ENCODE assay signal across 8 cellular contexts in the genomic region with DNA sequence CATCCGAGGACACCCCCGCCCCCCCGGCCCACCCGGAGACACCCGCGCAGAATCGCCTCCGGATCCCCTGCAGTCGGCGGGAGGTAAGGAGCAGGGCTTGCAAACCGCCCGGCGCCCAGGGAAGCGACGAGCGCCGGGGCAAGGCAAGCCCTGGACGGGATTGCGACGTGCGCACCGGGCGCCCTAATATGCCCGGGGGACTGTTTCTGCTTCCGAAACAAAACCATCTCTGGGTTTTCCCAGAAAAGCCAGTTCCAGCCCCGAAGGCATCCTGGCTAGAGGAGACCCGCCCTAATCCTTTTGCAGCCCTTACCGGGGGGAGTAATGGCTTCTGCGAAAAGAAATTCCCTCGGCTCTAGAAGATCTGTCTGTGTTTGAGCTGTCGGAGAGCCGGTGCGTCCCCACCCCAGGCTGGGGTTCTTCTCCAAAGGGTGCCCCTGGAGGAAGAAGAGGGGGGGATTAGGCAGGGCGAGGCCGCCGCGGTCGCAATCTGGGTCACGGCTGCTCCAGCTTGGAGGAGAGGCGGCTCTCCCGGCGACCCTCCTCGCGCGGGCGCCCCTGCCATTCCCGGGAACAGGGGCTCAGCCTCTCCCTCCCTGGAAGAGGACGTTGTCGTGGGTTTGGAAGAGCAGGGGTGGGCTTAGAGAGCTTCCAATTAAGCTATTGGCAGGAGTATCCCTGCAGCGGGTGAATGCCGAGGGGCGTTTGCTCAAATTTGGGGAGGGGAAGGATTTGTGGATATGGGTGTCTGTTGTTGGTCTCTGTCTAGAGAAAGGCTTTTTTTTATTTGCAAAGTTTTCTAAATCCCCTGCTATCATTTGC. TPM values are rescaled to one million over a fixed set of nuclear protein-coding genes. Genes with fewer than 3 reads are reported as not detected.
DNase-seq lines count a peak whose midpoint lies in the region; ATAC-seq and TF ChIP-seq lines count a peak whose summit lies in the region.

No MANE protein-coding gene starts in this region.

- TF ChIP-seq CTCF in foreskin keratinocyte (conservative IDR thresholded peaks at IDR 0.05) (no peak), osteoblast (IDR thresholded peaks at IDR 0.05; ENCODE audit: extremely low read depth, low read depth, low read length) (no peak)

- no peaks in the 10 kb centered on the region for H3K36me3 Mint-ChIP-seq in stimulated activated effector memory CD8-positive, alpha-beta T cell treated with anti-CD3 and anti-CD28 coated beads, Interleukin-12 subunit alpha, Interleukin-12 subunit beta, amount 100 ng/mL, for 72 hours

- no peak overlapping the region for H3K4me3 Mint-ChIP-seq in stimulated activated effector memory CD8-positive, alpha-beta T cell treated with anti-CD3 and anti-CD28 coated beads, Interleukin-12 subunit alpha, Interleukin-12 subunit beta, amount 100 ng/mL, for 72 hours

- peak; percentile 36 for ATAC-seq in foreskin keratinocyte
- ATAC-seq in stimulated activated effector memory CD8-positive, alpha-beta T cell treated with anti-CD3 and anti-CD28 coated beads, Interleukin-12 subunit alpha, Interleukin-12 subunit beta, amount 100 ng/mL, for 72 hours = no peak
- ATAC-seq in HG02870 (IDR thresholded peaks at IDR 0.05; ENCODE audit: unreplicated experiment) = no peak
- no peak for ATAC-seq in GM18519 (IDR thresholded peaks at IDR 0.05; ENCODE audit: low FRiP score, unreplicated experiment)

- H3K27ac Mint-ChIP-seq in stimulated activated effector memory CD8-positive, alpha-beta T cell treated with anti-CD3 and anti-CD28 coated beads, Interleukin-12 subunit alpha, Interleukin-12 subunit beta, amount 100 ng/mL, for 72 hours = no peak overlapping the region

- peaks cover 6% of the 10 kb centered on the region for H3K4me1 Mint-ChIP-seq in stimulated activated effector memory CD8-positive, alpha-beta T cell treated with anti-CD3 and anti-CD28 coated beads, Interleukin-12 subunit alpha, Interleukin-12 subunit beta, amount 100 ng/mL, for 72 hours

- no peak overlapping the region for H2AFZ ChIP-seq in osteoblast (ENCODE audit: low read length)

- no peaks in the 10 kb centered on the region for H3K4me1 ChIP-seq in foreskin keratinocyte
- no peaks in the 10 kb centered on the region for H3K4me1 ChIP-seq in osteoblast (ENCODE audit: insufficient read depth, low read length)

- no peak overlapping the region for H3K4me2 ChIP-seq in osteoblast (ENCODE audit: insufficient read depth, low read length)

- no peaks in the 10 kb centered on the region for H3K9me3 ChIP-seq in osteoblast (ENCODE audit: low read depth, low read length)

- H3K27me3 ChIP-seq in foreskin keratinocyte (peaks cover 63% of the 10 kb centered on the region), osteoblast (ENCODE audit: insufficient read depth, low read length) (peaks cover 43% of the 10 kb centered on the region)

- no peaks in the 10 kb centered on the region for H4K20me1 ChIP-seq in osteoblast (ENCODE audit: insufficient read depth, low read length)

- DNase-seq in ELF-1 (ENCODE audit: low read depth, low spot score) (peak; percentile 90), NCI-H69 (lab: John Stamatoyannopoulos, UW) (peak; percentile 100), foreskin keratinocyte (peak in 1 of 2 donors; percentile 18), osteoblast (ENCODE audit: insufficient read length, low spot score, missing footprints) (peak; percentile 83), RKO (ENCODE audit: low spot score) (no peak)
- no peak for DNase-seq in stimulated activated effector memory CD8-positive, alpha-beta T cell treated with anti-CD3 and anti-CD28 coated beads, Interleukin-12 subunit alpha, Interleukin-12 subunit beta, amount 100 ng/mL, for 72 hours (ENCODE audit: low spot score in 2 of 2)

- no peak overlapping the region for H3K4me3 ChIP-seq in osteoblast (ENCODE audit: insufficient read depth, low read length)

- H3K79me2 ChIP-seq in osteoblast (ENCODE audit: insufficient read depth, low read length) = no peaks in the 10 kb centered on the region

- H3K36me3 ChIP-seq in osteoblast (ENCODE audit: insufficient read depth, low read length) = no peaks in the 10 kb centered on the region

- H3K9me3 Mint-ChIP-seq in stimulated activated effector memory CD8-positive, alpha-beta T cell treated with anti-CD3 and anti-CD28 coated beads, Interleukin-12 subunit alpha, Interleukin-12 subunit beta, amount 100 ng/mL, for 72 hours = peaks cover 3% of the 10 kb centered on the region

- H3K27ac ChIP-seq in foreskin keratinocyte = no peak overlapping the region
- H3K27ac ChIP-seq in osteoblast (ENCODE audit: low read depth, low read length) = no peak overlapping the region

RNA-seq across cellular contexts. Expression of a gene that starts 0.5 kb away (rescaled TPM):
- total RNA-seq in foreskin keratinocyte (0.10 TPM in 1 of 2 replicates, not detected in the other), osteoblast (not detected in 2 replicates)
- 0.03 and 0.19 TPM in 2 replicates for polyA plus RNA-seq in foreskin keratinocyte

Comparison
In these comparisons a context has a peak if more than half of its experiments do, and no peak if none do; other contexts are left out.
1. DNase-seq: peak in ELF-1 (single experiment), NCI-H69 (single experiment) and osteoblast (single experiment); none in stimulated activated effector memory CD8-positive, alpha-beta T cell treated with anti-CD3 and anti-CD28 coated beads, Interleukin-12 subunit alpha, Interleukin-12 subunit beta, amount 100 ng/mL, for 72 hours (0 of 2) and RKO (single experiment).